Comparison of ENCODE assay signal across 19 cellular contexts in genomic region chr1:232718928-232719927, GRCh38.
"Had no signal": no experiment of that assay in that cellular context is flagged by ENCODE, and none has a peak within 500 bp of the region (broad histone marks: within the 10 kb centered on the region; RNA-seq: fewer than 3 reads in every experiment).

No MANE protein-coding gene starts in this region.

- H3K4me1 ChIP-seq: esophagus squamous epithelium, lower lobe of right lung, thyroid gland had no signal

- H3K27me3 ChIP-seq: esophagus squamous epithelium, thyroid gland had no signal

- H3K4me3 Mint-ChIP-seq: activated B cell treated with CpG ODN at 0.5 μM for 24 hours; activated CD4-positive, alpha-beta memory T cell treated with anti-CD3 and anti-CD28 coated beads, Interleukin-2, amount 10 ng/mL, durations not matched to agents 7 days and 5 days; activated CD8-positive, alpha-beta memory T cell treated with anti-CD3 and anti-CD28 coated beads, Interleukin-2, amount 10 ng/mL, durations not matched to agents 7 days and 5 days; activated naive CD4-positive, alpha-beta T cell treated with anti-CD3 and anti-CD28 coated beads for 36 hours; mesothelial cell of epicardium; nephron; T-cell had no signal

- H3K9me3 ChIP-seq: lower lobe of right lung, thyroid gland had no signal

- DNase-seq: activated B cell treated with CpG ODN at 0.5 μM for 24 hours; activated CD4-positive, alpha-beta memory T cell treated with anti-CD3 and anti-CD28 coated beads, Interleukin-2, amount 10 ng/mL, durations not matched to agents 7 days and 5 days; activated CD4-positive, alpha-beta T cell treated with anti-CD3 and anti-CD28 coated beads for 4 hours; activated CD8-positive, alpha-beta memory T cell treated with anti-CD3 and anti-CD28 coated beads, Interleukin-2, amount 10 ng/mL, durations not matched to agents 7 days and 5 days; activated naive CD4-positive, alpha-beta T cell treated with anti-CD3 and anti-CD28 coated beads for 36 hours; anterior cingulate cortex; effector CD4-positive, alpha-beta T cell; esophagus squamous epithelium; lower lobe of right lung; nucleus accumbens; posterior cingulate gyrus; retina; stimulated activated CD4-positive, alpha-beta T cell treated with anti-CD3 and anti-CD28 coated beads, Interleukin-1b, Interleukin-23, amount 100 ng/mL, for 48 hours; stimulated activated CD8-positive, alpha-beta memory T cell treated with anti-CD3 and anti-CD28 coated beads, Interleukin-4, amount 100 ng/mL, for 48 hours; stimulated activated naive CD4-positive, alpha-beta T cell treated with Interleukin-2 at 50 U/mL for 16 hours; T-cell; thyroid gland had no signal

- H3K27ac ChIP-seq: lower lobe of right lung, thyroid gland had no signal

- H3K36me3 ChIP-seq: esophagus squamous epithelium, lower lobe of right lung, thyroid gland had no signal

- H3K36me3 Mint-ChIP-seq: activated CD8-positive, alpha-beta memory T cell treated with anti-CD3 and anti-CD28 coated beads, Interleukin-2, amount 10 ng/mL, durations not matched to agents 7 days and 5 days; T-cell had no signal

- H3K4me3 ChIP-seq: esophagus squamous epithelium, lower lobe of right lung, thyroid gland had no signal

- H3K9me3 Mint-ChIP-seq: activated B cell treated with CpG ODN at 0.5 μM for 24 hours had no signal

- H3K27ac Mint-ChIP-seq: activated B cell treated with CpG ODN at 0.5 μM for 24 hours; activated CD4-positive, alpha-beta memory T cell treated with anti-CD3 and anti-CD28 coated beads, Interleukin-2, amount 10 ng/mL, durations not matched to agents 7 days and 5 days; activated CD8-positive, alpha-beta memory T cell treated with anti-CD3 and anti-CD28 coated beads, Interleukin-2, amount 10 ng/mL, durations not matched to agents 7 days and 5 days; activated naive CD4-positive, alpha-beta T cell treated with anti-CD3 and anti-CD28 coated beads for 36 hours; mesothelial cell of epicardium; nephron; T-cell had no signal

- ATAC-seq: activated CD8-positive, alpha-beta memory T cell treated with anti-CD3 and anti-CD28 coated beads, Interleukin-2, amount 10 ng/mL, durations not matched to agents 7 days and 5 days; T-cell had no signal

- H3K4me1 Mint-ChIP-seq: activated B cell treated with CpG ODN at 0.5 μM for 24 hours; activated CD4-positive, alpha-beta memory T cell treated with anti-CD3 and anti-CD28 coated beads, Interleukin-2, amount 10 ng/mL, durations not matched to agents 7 days and 5 days; activated CD8-positive, alpha-beta memory T cell treated with anti-CD3 and anti-CD28 coated beads, Interleukin-2, amount 10 ng/mL, durations not matched to agents 7 days and 5 days; mesothelial cell of epicardium; nephron; T-cell had no signal
